ENCODE assay signal across 1 cellular context in the genomic region with DNA sequence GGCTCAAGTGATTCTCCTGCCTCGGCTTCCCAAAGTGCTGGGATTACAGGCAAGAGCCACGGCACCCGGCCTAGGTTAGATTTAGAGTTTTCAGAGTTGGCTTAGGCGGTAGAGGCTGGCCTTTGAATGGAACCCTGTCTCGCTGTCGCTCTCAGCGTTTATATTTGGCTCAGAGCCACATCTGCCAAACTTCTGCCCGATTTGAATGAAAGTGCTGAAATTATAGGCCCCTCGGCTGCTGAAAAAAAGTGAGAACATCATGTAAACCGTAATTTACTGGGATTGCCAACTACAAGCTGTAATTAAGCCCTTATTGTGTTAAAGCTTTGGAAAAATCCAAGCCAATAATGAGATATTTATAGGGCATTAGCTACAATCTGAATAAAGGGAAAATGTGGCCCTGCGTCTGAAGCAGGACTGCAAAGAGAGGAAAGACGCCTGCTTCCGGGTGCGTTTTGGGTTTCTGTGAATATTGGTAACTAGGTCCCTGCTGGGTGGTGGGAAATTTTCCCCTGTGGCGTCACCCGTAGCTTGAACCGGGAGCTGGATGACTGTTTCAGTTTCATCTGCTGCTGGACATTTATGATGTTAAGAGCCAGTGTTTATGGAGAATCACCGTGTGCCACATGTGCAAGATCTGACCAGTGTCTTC.
TF ChIP-seq lines count a peak whose summit lies in the region.

No MANE protein-coding gene starts in this region.

TF ChIP-seq in GM12878, 131 proteins besides CTCF, POLR2A, EP300 and RAD21:
- TF ChIP-seq RUNX3 (IDR thresholded peaks at IDR 0.05; ENCODE audit: low read length) (no peak), SPI1 (IDR thresholded peaks at IDR 0.05; ENCODE audit: borderline replicate concordance, insufficient read depth, low read depth, low read length) (no peak)
- TF ChIP-seq, protein P1, sequence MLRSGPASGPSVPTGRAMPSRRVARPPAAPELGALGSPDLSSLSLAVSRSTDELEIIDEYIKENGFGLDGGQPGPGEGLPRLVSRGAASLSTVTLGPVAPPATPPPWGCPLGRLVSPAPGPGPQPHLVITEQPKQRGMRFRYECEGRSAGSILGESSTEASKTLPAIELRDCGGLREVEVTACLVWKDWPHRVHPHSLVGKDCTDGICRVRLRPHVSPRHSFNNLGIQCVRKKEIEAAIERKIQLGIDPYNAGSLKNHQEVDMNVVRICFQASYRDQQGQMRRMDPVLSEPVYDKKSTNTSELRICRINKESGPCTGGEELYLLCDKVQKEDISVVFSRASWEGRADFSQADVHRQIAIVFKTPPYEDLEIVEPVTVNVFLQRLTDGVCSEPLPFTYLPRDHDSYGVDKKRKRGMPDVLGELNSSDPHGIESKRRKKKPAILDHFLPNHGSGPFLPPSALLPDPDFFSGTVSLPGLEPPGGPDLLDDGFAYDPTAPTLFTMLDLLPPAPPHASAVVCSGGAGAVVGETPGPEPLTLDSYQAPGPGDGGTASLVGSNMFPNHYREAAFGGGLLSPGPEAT (IDR thresholded peaks at IDR 0.05; ENCODE audit: low read depth): no peak
